20 cellular contexts compared by ENCODE assay signal in the genomic region with DNA sequence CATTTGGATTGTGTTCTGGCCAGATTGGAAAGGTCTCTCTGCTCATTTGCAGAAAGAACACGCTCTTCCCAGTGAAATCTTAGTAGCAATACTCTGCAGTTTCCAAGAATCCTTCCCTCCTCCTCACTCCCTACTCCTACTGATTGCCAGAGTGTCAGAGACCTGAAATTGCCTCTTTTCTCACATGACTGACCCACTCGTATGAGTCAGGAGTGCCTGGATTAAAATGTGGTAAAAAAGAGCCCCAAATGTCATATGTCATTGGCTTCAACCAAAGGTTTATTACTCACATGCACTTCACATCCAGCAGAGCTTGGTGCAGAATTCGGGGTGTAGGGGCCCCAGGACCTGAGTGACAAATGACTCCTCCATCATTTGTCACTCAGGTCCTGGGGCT. TPM values are rescaled to one million over a fixed set of nuclear protein-coding genes. Genes with fewer than 3 reads are reported as not detected.
DNase-seq lines count a peak whose midpoint lies in the region; ATAC-seq and FAIRE-seq lines count a peak whose summit lies in the region.
"Had no signal": no experiment of that assay in that cellular context is flagged by ENCODE, and none has a peak within 500 bp of the region (broad histone marks: within the 10 kb centered on the region; RNA-seq: fewer than 3 reads in every experiment).

No MANE protein-coding gene starts in this region.

- FAIRE-seq in urothelium cell line (lab: Jason Lieb, UNC) = no peak

- DNase-seq in EL (peak; percentile 32), RPMI7951 (ENCODE audit: low read depth) (peak; percentile 66), glomerular visceral epithelial cell (ENCODE audit: extremely low spot score) (peak; percentile 39), putamen (ENCODE audit: low spot score) (peak; percentile 67), amygdala (lab: John Stamatoyannopoulos, UW) (no peak), urothelium cell line (ENCODE audit: low spot score) (no peak)
- DNase-seq in stimulated activated CD4-positive, alpha-beta T cell treated with anti-CD3 and anti-CD28 coated beads, Interleukin-4, amount 100 ng/mL, for 24 hours = no peak
- DNase-seq: activated CD4-positive, alpha-beta T cell treated with anti-CD3 and anti-CD28 coated beads for 36 hours; activated naive CD8-positive, alpha-beta T cell treated with anti-CD3 and anti-CD28 coated beads, Interleukin-2, amount 10 ng/mL, durations not matched to agents 7 days and 5 days; activated T-cell treated with anti-CD3 and anti-CD28 coated beads, Interleukin-2, amount 50 U/mL, for 24 hours; Calu3; colonic mucosa; NCI-H1092 treated with DMSO at 0.1 percent for 48 hours; NCI-H2171 treated with DMSO at 0.1 percent for 48 hours; NK-92 treated with Interleukin-12 subunit alpha and Interleukin-12 subunit beta, amount 100 ng/mL, for 24 hours; SIG-M5; T-helper 9 cell; upper lobe of left lung had no signal

- ATAC-seq in HG03108 (IDR thresholded peaks at IDR 0.05; ENCODE audit: unreplicated experiment) = no peak
- ATAC-seq: activated CD4-positive, alpha-beta T cell treated with anti-CD3 and anti-CD28 coated beads for 36 hours; stimulated activated memory B cell treated with anti-CD40 and anti-IgM and Interleukin-4, amounts not matched to agents 10 μg/mL and 1 μg/mL and 100 μg/mL, for 72 hours had no signal

RNA-seq across cellular contexts. Expression of a gene that starts 39.7 kb away (rescaled TPM):
- 7.7 and 15.1 TPM in 2 replicates for total RNA-seq in RPMI7951 (2014; rRNA removed; shearing (Covaris generic))
- total RNA-seq: activated CD4-positive, alpha-beta T cell treated with anti-CD3 and anti-CD28 coated beads for 36 hours; activated naive CD8-positive, alpha-beta T cell treated with anti-CD3 and anti-CD28 coated beads, Interleukin-2, amount 10 ng/mL, durations not matched to agents 7 days and 5 days had no signal

Comparison
In these comparisons a context has a peak if more than half of its experiments do, and no peak if none do; other contexts are left out.
1. DNase-seq: peak in EL (single experiment), RPMI7951 (single experiment), glomerular visceral epithelial cell (single experiment) and putamen (single experiment); none in amygdala (0 of 56), urothelium cell line (single experiment) and stimulated activated CD4-positive, alpha-beta T cell treated with anti-CD3 and anti-CD28 coated beads, Interleukin-4, amount 100 ng/mL, for 24 hours (single experiment).